In the genomic region with DNA sequence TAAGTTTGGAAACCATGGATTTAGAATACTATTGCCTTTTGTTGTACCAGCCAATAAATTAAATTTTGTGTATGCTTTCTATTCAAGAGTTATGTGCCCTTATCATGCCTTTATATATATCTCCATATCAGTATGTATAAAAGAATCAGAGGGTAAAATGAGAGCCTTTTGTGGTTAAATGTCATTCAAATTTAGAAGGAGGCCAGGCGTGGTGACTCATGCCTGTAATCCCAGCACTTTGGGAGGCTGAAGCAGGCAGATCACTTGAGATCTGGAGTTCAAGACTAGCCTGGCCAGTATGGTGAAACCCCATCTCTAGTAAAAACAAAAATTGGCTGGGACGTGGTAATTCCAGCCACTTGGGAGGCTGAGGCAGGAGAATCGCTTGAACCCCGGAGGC, we compare ENCODE assay signal across 30 cellular contexts.
A peak's percentile ranks its signal among the peaks of the same experiment; 100 is the strongest.
DNase-seq lines count a peak whose midpoint lies in the region; ATAC-seq, FAIRE-seq and TF ChIP-seq lines count a peak whose summit lies in the region.
"Had no signal": no experiment of that assay in that cellular context is flagged by ENCODE, and none has a peak within 500 bp of the region (broad histone marks: within the 10 kb centered on the region; RNA-seq: fewer than 3 reads in every experiment).

No MANE protein-coding gene starts in this region.

- FAIRE-seq in K562 (lab: Jason Lieb, UNC) = no peak
- FAIRE-seq: G401.6, pancreas, urothelium cell line had no signal

- H2AK5ac ChIP-seq in mesendoderm (ENCODE audit: low read length) = no peak overlapping the region

- CTCF ChIA-PET in K562 (lab: Yijun Ruan, JAX; ENCODE audit: low intra/inter-chr PET ratio) = interaction anchor here (0.6 kb wide), 1 partner anchor 362 kb away, joined by 5 read pairs; no protein-coding TSS in a partner anchor
- CTCF ChIA-PET in activated CD4-positive, alpha-beta memory T cell treated with anti-CD3 and anti-CD28 coated beads for 36 hours (lab: Charles Lee) = no interaction called here

- TF ChIP-seq CTCF in K562 (IDR thresholded peaks at IDR 0.05 in 2 of 3, conservative IDR thresholded peaks at IDR 0.05 in 1 of 3; ENCODE audit: insufficient read depth in 2 of 3, low read depth in 1 of 3, low read length in 3 of 3) = no peak

- TF ChIP-seq EP300 in K562 (IDR thresholded peaks at IDR 0.05; ENCODE audit: low read length) = no peak

- H3K36me3 Mint-ChIP-seq in effector memory CD8-positive, alpha-beta T cell (ENCODE audit: insufficient read depth) = no peaks in the 10 kb centered on the region
- peaks cover 11% of the 10 kb centered on the region for H3K36me3 Mint-ChIP-seq in activated CD4-positive, alpha-beta memory T cell treated with anti-CD3 and anti-CD28 coated beads for 36 hours
- H3K36me3 Mint-ChIP-seq: activated naive CD4-positive, alpha-beta T cell treated with anti-CD3 and anti-CD28 coated beads, Interleukin-2, amount 50 U/mL, for 72 hours had no signal

- POLR2A ChIA-PET in K562 (lab: Yijun Ruan, JAX) = no interaction called here
- POLR2A ChIA-PET in activated CD4-positive, alpha-beta memory T cell treated with anti-CD3 and anti-CD28 coated beads for 36 hours (lab: Charles Lee) = no interaction called here

- H3K18ac ChIP-seq in mesendoderm (ENCODE audit: low read length) = no peak overlapping the region

- no peaks in the 10 kb centered on the region for H3K27me3 Mint-ChIP-seq in effector memory CD8-positive, alpha-beta T cell
- H3K27me3 Mint-ChIP-seq in activated CD4-positive, alpha-beta memory T cell treated with anti-CD3 and anti-CD28 coated beads for 36 hours = no peaks in the 10 kb centered on the region
- H3K27me3 Mint-ChIP-seq: activated CD4-positive, alpha-beta T cell treated with anti-CD3 and anti-CD28 coated beads for 36 hours; memory B cell had no signal

- no peak for TF ChIP-seq RAD21 in K562 (CRISPR knock-in tag; conservative IDR thresholded peaks at IDR 0.05 in 1 of 2, IDR thresholded peaks at IDR 0.05 in 1 of 2)

- H3K79me1 ChIP-seq in mesendoderm (ENCODE audit: low read length) = no peaks in the 10 kb centered on the region

- BruUV-seq in K562 (replicated peaks; lab: Mats Ljungman, UMichigan) = no TSS peak

- H4K8ac ChIP-seq in mesendoderm (ENCODE audit: low read depth, low read length) = no peak overlapping the region

- no peaks in the 10 kb centered on the region for H3K9me3 Mint-ChIP-seq in effector memory CD8-positive, alpha-beta T cell
- H3K9me3 Mint-ChIP-seq in activated CD4-positive, alpha-beta memory T cell treated with anti-CD3 and anti-CD28 coated beads for 36 hours = no peaks in the 10 kb centered on the region
- H3K9me3 Mint-ChIP-seq: activated naive CD4-positive, alpha-beta T cell treated with anti-CD3 and anti-CD28 coated beads, Interleukin-2, amount 50 U/mL, for 72 hours had no signal

- WGBS in K562 (ENCODE audit: insufficient coverage, low coverage, missing lambda C conversion rate) = 81% methylated on average over 4 of the region's 4 CpGs
- no CpG with 5 or more reads among the region's 4 CpGs for WGBS in mesendoderm (ENCODE audit: extremely low coverage, insufficient coverage, low lambda C conversion rate)

- no peak overlapping the region for H3K4me3 Mint-ChIP-seq in effector memory CD8-positive, alpha-beta T cell
- H3K4me3 Mint-ChIP-seq in activated CD4-positive, alpha-beta memory T cell treated with anti-CD3 and anti-CD28 coated beads for 36 hours = no peak overlapping the region
- H3K4me3 Mint-ChIP-seq: activated CD4-positive, alpha-beta T cell treated with anti-CD3 and anti-CD28 coated beads for 36 hours; activated CD8-positive, alpha-beta T cell treated with anti-CD3 and anti-CD28 coated beads, Interleukin-2, amount 10 ng/mL, durations not matched to agents 7 days and 5 days; memory B cell; neural progenitor cell; T-helper 2 cell treated with Interferon-gamma antibody and Interleukin-4, amounts not matched to agents 5 μg/mL and 100 μg/mL, for 36 hours had no signal

- no peaks in the 10 kb centered on the region for H3K9me1 ChIP-seq in K562 (ENCODE audit: control insufficient read depth, insufficient read depth, low read length)

- H3K4me1 ChIP-seq in K562 (replicated peaks in 1 of 2; ENCODE audit: control insufficient read depth in 2 of 2, insufficient read depth in 2 of 2, low read length in 2 of 2) = no peaks in the 10 kb centered on the region; a peak in 1 of 5 replicates
- no peaks in the 10 kb centered on the region for H3K4me1 ChIP-seq in mesendoderm (ENCODE audit: control insufficient read depth, low read depth, low read length)
- H3K4me1 ChIP-seq: BLaER1, breast epithelium, left lung, neural progenitor cell, pancreas, testis had no signal

- H3K56ac ChIP-seq in mesendoderm (ENCODE audit: low read length) = no peak overlapping the region

- intact Hi-C loops in K562 (cut with micrococcal nuclease) = no loop called here
- intact Hi-C loops in activated CD4-positive, alpha-beta memory T cell treated with anti-CD3 and anti-CD28 coated beads for 36 hours (cut with micrococcal nuclease) = no loop called here

- no peak for ATAC-seq in K562
- ATAC-seq in effector memory CD8-positive, alpha-beta T cell (replicated peaks) = no peak
- ATAC-seq: activated CD4-positive, alpha-beta T cell treated with anti-CD3 and anti-CD28 coated beads for 36 hours; activated CD8-positive, alpha-beta T cell treated with anti-CD3 and anti-CD28 coated beads, Interleukin-2, amount 10 ng/mL, durations not matched to agents 7 days and 5 days; activated naive CD4-positive, alpha-beta T cell treated with anti-CD3 and anti-CD28 coated beads, Interleukin-2, amount 50 U/mL, for 72 hours; left lung; pancreas had no signal

- no peak overlapping the region for H2BK5ac ChIP-seq in mesendoderm (ENCODE audit: low read length)

- H3K79me2 ChIP-seq in K562 (ENCODE audit: control insufficient read depth, insufficient read depth, low read length) (peaks cover 28% of the 10 kb centered on the region), mesendoderm (ENCODE audit: control insufficient read depth, insufficient read depth, low read length) (no peaks in the 10 kb centered on the region)

- H3K27me3 ChIP-seq in K562 (ENCODE audit: control insufficient read depth in 2 of 2, insufficient read depth in 2 of 2, low read length in 2 of 2) (no peaks in the 10 kb centered on the region), mesendoderm (ENCODE audit: insufficient read depth, low read length, poor library complexity) (no peaks in the 10 kb centered on the region)
- H3K27me3 ChIP-seq: BLaER1, breast epithelium, left lung, neural progenitor cell, pancreas, testis had no signal

- H3K9ac ChIP-seq in K562 (ENCODE audit: insufficient read depth in 1 of 2, low read depth in 2 of 2, low read length in 2 of 2) (no peak overlapping the region), mesendoderm (ENCODE audit: low read length) (no peak overlapping the region)
- H3K9ac ChIP-seq: BLaER1, neural progenitor cell had no signal

- H4K20me1 ChIP-seq in K562 (replicated peaks; ENCODE audit: control insufficient read depth, insufficient read depth, low read length) = no peaks in the 10 kb centered on the region
- H4K20me1 ChIP-seq: BLaER1 had no signal

- H3K4me3 ChIP-seq in K562 = no peak overlapping the region
- no peak overlapping the region for H3K4me3 ChIP-seq in mesendoderm (ENCODE audit: low read length)
- H3K4me3 ChIP-seq: BLaER1, breast epithelium, left lung, neural progenitor cell, pancreas, PC-9, skin epidermis, testis had no signal

- H2BK120ac ChIP-seq in mesendoderm (ENCODE audit: low read depth, low read length) = no peak overlapping the region

- no peak overlapping the region for H2BK15ac ChIP-seq in mesendoderm (replicated peaks; ENCODE audit: low read depth)

- H3K4me2 ChIP-seq in K562 (ENCODE audit: insufficient read depth, low read length) (no peak overlapping the region), mesendoderm (ENCODE audit: low read length) (no peak overlapping the region)
- H3K4me2 ChIP-seq: BLaER1, neural progenitor cell, PC-9 had no signal

- no peak overlapping the region for H3K4ac ChIP-seq in mesendoderm (ENCODE audit: low read depth, low read length)

- peaks cover 3 to 18% of the 10 kb centered on the region in 2 donors for H3K4me1 Mint-ChIP-seq in effector memory CD8-positive, alpha-beta T cell (ENCODE audit: low read depth in 2 of 2)
- peaks cover 2% of the 10 kb centered on the region for H3K4me1 Mint-ChIP-seq in activated CD4-positive, alpha-beta memory T cell treated with anti-CD3 and anti-CD28 coated beads for 36 hours (ENCODE audit: low read depth)
- H3K4me1 Mint-ChIP-seq: activated CD4-positive, alpha-beta T cell treated with anti-CD3 and anti-CD28 coated beads for 36 hours; memory B cell; neural progenitor cell had no signal

- DNase-seq in EL = peak; percentile 17
- peak; percentile 26 for DNase-seq in LHCN-M2 (ENCODE audit: low read depth)
- peak in 1 of 4 experiments; percentile 6 for DNase-seq in K562 (ENCODE audit: extremely low read depth in 1 of 4, low spot score in 3 of 4)
- DNase-seq in mesendoderm = peak; percentile 7
- DNase-seq in NCI-H345 (lab: John Stamatoyannopoulos, UW) = no peak
- DNase-seq in effector memory CD8-positive, alpha-beta T cell = no peak
- DNase-seq in activated CD4-positive, alpha-beta memory T cell treated with anti-CD3 and anti-CD28 coated beads for 36 hours = no peak
- DNase-seq: activated CD4-positive, alpha-beta T cell treated with anti-CD3 and anti-CD28 coated beads for 36 hours; activated CD8-positive, alpha-beta T cell treated with anti-CD3 and anti-CD28 coated beads, Interleukin-2, amount 10 ng/mL, durations not matched to agents 7 days and 5 days; DMS153; islet precursor cell; left lung; MM.1S; NCI-H2029; NCI-H526 treated with DMSO at 0.1 percent for 48 hours; NK-92 treated with Interleukin-12 subunit alpha and Interleukin-12 subunit beta, amount 100 ng/mL, for 24 hours; pancreas; PC-9; Right ventricle myocardium superior; stimulated activated naive CD4-positive, alpha-beta T cell; testis had no signal

- no peak overlapping the region for H3K23ac ChIP-seq in mesendoderm (ENCODE audit: low read length)

- no peaks in the 10 kb centered on the region for H3K36me3 ChIP-seq in K562 (ENCODE audit: control insufficient read depth, insufficient read depth, low read length)
- no peaks in the 10 kb centered on the region for H3K36me3 ChIP-seq in mesendoderm (ENCODE audit: control insufficient read depth, insufficient read depth, low read length)
- H3K36me3 ChIP-seq: BLaER1, breast epithelium, left lung, pancreas had no signal

- no peaks in the 10 kb centered on the region for H3K9me3 ChIP-seq in K562 (replicated peaks; ENCODE audit: control insufficient read depth, insufficient read depth, low read depth, low read length)
- H3K9me3 ChIP-seq: breast epithelium, left lung, pancreas, testis had no signal

- H4K5ac ChIP-seq in mesendoderm (ENCODE audit: low read length) = no peak overlapping the region

- H3K27ac Mint-ChIP-seq in effector memory CD8-positive, alpha-beta T cell = no peak overlapping the region
- no peak overlapping the region for H3K27ac Mint-ChIP-seq in activated CD4-positive, alpha-beta memory T cell treated with anti-CD3 and anti-CD28 coated beads for 36 hours
- H3K27ac Mint-ChIP-seq: activated CD4-positive, alpha-beta T cell treated with anti-CD3 and anti-CD28 coated beads for 36 hours; activated CD8-positive, alpha-beta T cell treated with anti-CD3 and anti-CD28 coated beads, Interleukin-2, amount 10 ng/mL, durations not matched to agents 7 days and 5 days; memory B cell; neural progenitor cell; T-helper 2 cell treated with Interferon-gamma antibody and Interleukin-4, amounts not matched to agents 5 μg/mL and 100 μg/mL, for 36 hours had no signal

- in situ Hi-C loops in K562 (cut with MboI) = no loop called here

- H3K27ac ChIP-seq in K562 (ENCODE audit: extremely low read depth, low read depth, low read length) (no peak overlapping the region), mesendoderm (ENCODE audit: low read depth, low read length) (no peak overlapping the region)
- H3K27ac ChIP-seq: BLaER1, breast epithelium, left lung, neural progenitor cell, pancreas, PC-9, skin epidermis, testis had no signal

- H2AFZ ChIP-seq in K562 (ENCODE audit: low read depth, low read length) = no peak overlapping the region
- H2AFZ ChIP-seq: neural progenitor cell, PC-9 had no signal

- TF ChIP-seq POLR2A in K562 (conservative IDR thresholded peaks at IDR 0.05) = no peak

Comparison
In these comparisons a context has a peak if more than half of its experiments do, and no peak if none do; other contexts are left out.
1. DNase-seq: peak in EL (single experiment), LHCN-M2 (single experiment) and mesendoderm (single experiment); none in NCI-H345 (single experiment), effector memory CD8-positive, alpha-beta T cell (0 of 3) and activated CD4-positive, alpha-beta memory T cell treated with anti-CD3 and anti-CD28 coated beads for 36 hours (single experiment).